ENCODE assay signal across 22 cellular contexts in the genomic region with DNA sequence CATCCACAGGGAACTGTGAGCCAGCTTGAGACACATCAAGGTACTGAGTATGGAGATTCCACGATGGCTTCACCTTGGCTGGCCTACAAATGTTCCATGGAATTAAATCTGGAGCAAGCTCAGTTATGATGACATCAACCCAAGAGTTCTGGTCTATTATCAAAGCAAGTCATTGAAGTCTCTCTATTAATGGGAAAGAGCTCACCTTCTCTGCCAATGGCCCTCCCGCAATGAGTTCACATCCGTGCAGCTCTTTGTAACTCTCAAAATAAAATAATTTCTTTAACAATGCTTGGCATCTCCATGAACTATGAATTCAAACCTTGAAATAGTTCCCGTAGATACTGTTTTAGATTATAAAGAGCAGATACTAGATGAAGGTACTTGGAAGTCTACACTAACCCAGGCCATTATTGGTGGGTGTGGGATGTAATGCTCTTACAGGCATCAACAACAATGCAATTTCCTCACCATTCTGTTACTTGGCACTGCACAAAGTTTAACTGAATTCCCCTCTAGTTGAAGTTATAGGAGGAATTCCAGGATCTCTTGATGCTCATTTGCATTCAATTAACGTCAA. TPM values are rescaled to one million over a fixed set of nuclear protein-coding genes. Genes with fewer than 3 reads are reported as not detected.
DNase-seq lines count a peak whose midpoint lies in the region; ATAC-seq and TF ChIP-seq lines count a peak whose summit lies in the region.
"Had no signal": no experiment of that assay in that cellular context is flagged by ENCODE, and none has a peak within 500 bp of the region (broad histone marks: within the 10 kb centered on the region; RNA-seq: fewer than 3 reads in every experiment).

No MANE protein-coding gene starts in this region.

- WGBS in heart left ventricle, 4 donors = 72 to 81% (median 74%) methylated on average over 5 of the region's 5 CpGs

- DNase-seq in heart left ventricle = peak in 1 of 5 donors; percentile 11
- no peak for DNase-seq in Right ventricle myocardium superior
- DNase-seq in left ventricle myocardium superior = no peak
- no peak for DNase-seq in right atrium auricular region (ENCODE audit: low spot score)
- DNase-seq in RWPE2 (ENCODE audit: low spot score) = no peak
- no peak for DNase-seq in GM10248 (ENCODE audit: extremely low spot score)
- no peak for DNase-seq in NCI-H2081 treated with DMSO at 0.1 percent for 48 hours (lab: John Stamatoyannopoulos, UW)
- DNase-seq: 8988T; Caco-2; CD4-positive, CD25-positive, alpha-beta regulatory T cell; CD8-positive, alpha-beta T cell; DMS153; DND-41; HFFc6 had no signal

- TF ChIP-seq CTCF in heart left ventricle (IDR thresholded peaks at IDR 0.05) (no peak), right atrium auricular region (IDR thresholded peaks at IDR 0.05) (no peak), RWPE2 (IDR thresholded peaks at IDR 0.05; ENCODE audit: poor library complexity, severe bottlenecking) (no peak), GM10248 (IDR thresholded peaks at IDR 0.05; ENCODE audit: control extremely low read depth, extremely low read depth, low read depth, missing control alignments) (no peak)

- intact Hi-C loops in heart left ventricle (cut with DNase I) (loop anchor here in 2 of 10 donors (10.0 kb wide), 1 partner anchor 220 kb away; a partner anchor contains a TSS), Right ventricle myocardium superior (cut with DNase I) (no loop called here), left ventricle myocardium superior (cut with micrococcal nuclease) (no loop called here)

- H3K36me3 ChIP-seq in heart left ventricle (no peaks in the 10 kb centered on the region), right atrium auricular region (no peaks in the 10 kb centered on the region), RWPE2 (ENCODE audit: low read depth) (no peaks in the 10 kb centered on the region), skeletal muscle tissue (ENCODE audit: control insufficient read depth in 3 of 3, insufficient read depth in 3 of 3, low read length in 3 of 3) (no peaks in the 10 kb centered on the region)
- H3K36me3 ChIP-seq: BLaER1, HAP-1 had no signal

- peaks cover 0 to 40% (median 21%) of the 10 kb centered on the region in 12 donors for H3K4me1 ChIP-seq in heart left ventricle
- H3K4me1 ChIP-seq in right atrium auricular region = peaks cover 0 to 18% of the 10 kb centered on the region in 2 donors
- H3K4me1 ChIP-seq in RWPE2 (ENCODE audit: insufficient read depth, poor library complexity, severe bottlenecking) = peaks cover 47% of the 10 kb centered on the region
- H3K4me1 ChIP-seq in skeletal muscle tissue (ENCODE audit: control insufficient read depth in 3 of 3, insufficient read depth in 3 of 3, low read length in 3 of 3) = peaks cover 4 to 12% (median 11%) of the 10 kb centered on the region in 3 donors
- H3K4me1 ChIP-seq: BLaER1, Caco-2 had no signal

- H3K27ac ChIP-seq in heart left ventricle (peak overlapping the region in 6 of 12 donors; percentile 29 to 72 (median 53)), right atrium auricular region (peak overlapping the region in 1 of 2 donors; percentile 28), RWPE2 (ENCODE audit: poor library complexity, severe bottlenecking) (peak overlapping the region; percentile 95), skeletal muscle tissue (ENCODE audit: low read depth, low read length) (peak overlapping the region; percentile 54)
- H3K27ac ChIP-seq: BLaER1, C4-2B had no signal

- no peak overlapping the region for H3K9ac ChIP-seq in skeletal muscle tissue (ENCODE audit: low read depth in 1 of 3, low read length in 3 of 3)
- H3K9ac ChIP-seq: BLaER1 had no signal

- peak; percentile 41 to 59 (median 48) for ATAC-seq in heart left ventricle
- ATAC-seq in Right ventricle myocardium superior (ENCODE audit: poor library complexity) = no peak
- ATAC-seq in left ventricle myocardium superior = peak; percentile 53
- ATAC-seq in RWPE2 (ENCODE audit: low read depth) = no peak
- ATAC-seq: A549; CD8-positive, alpha-beta T cell; GM12878; GM23338 had no signal

- no peak for TF ChIP-seq POLR2A in heart left ventricle (IDR thresholded peaks at IDR 0.05)

- H3K4me3 ChIP-seq in heart left ventricle (no peak overlapping the region), right atrium auricular region (no peak overlapping the region), RWPE2 (ENCODE audit: severe bottlenecking) (no peak overlapping the region), skeletal muscle tissue (ENCODE audit: low read length in 3 of 3) (no peak overlapping the region)
- H3K4me3 ChIP-seq: A549, BLaER1, GM12878, GM23338, HAP-1 had no signal

- CTCF ChIA-PET in GM10248 (lab: Yijun Ruan, JAX) = interaction anchor here (1.6 to 1.8 kb wide), 2 partner anchors 9 to 11 kb away, joined by 5 to 8 read pairs; no protein-coding TSS in a partner anchor

- H3K9me3 ChIP-seq in heart left ventricle (no peaks in the 10 kb centered on the region), right atrium auricular region (no peaks in the 10 kb centered on the region), RWPE2 (ENCODE audit: severe bottlenecking) (no peaks in the 10 kb centered on the region), skeletal muscle tissue (ENCODE audit: control insufficient read depth in 3 of 3, low read length in 3 of 3) (no peaks in the 10 kb centered on the region)
- H3K9me3 ChIP-seq: A549, BLaER1, Caco-2, HAP-1 had no signal

- H3K27me3 ChIP-seq in heart left ventricle = no peaks in the 10 kb centered on the region
- H3K27me3 ChIP-seq in right atrium auricular region = no peaks in the 10 kb centered on the region
- H3K27me3 ChIP-seq in RWPE2 (ENCODE audit: insufficient read depth, poor library complexity, severe bottlenecking) = no peaks in the 10 kb centered on the region
- no peaks in the 10 kb centered on the region for H3K27me3 ChIP-seq in skeletal muscle tissue (ENCODE audit: control insufficient read depth in 3 of 3, insufficient read depth in 3 of 3, low read length in 3 of 3)
- H3K27me3 ChIP-seq: BLaER1 had no signal

- POLR2A ChIA-PET in GM10248 (lab: Yijun Ruan, JAX) = no interaction called here

RNA-seq across cellular contexts. Expression of a gene that starts 55.4 kb away (rescaled TPM):
- total RNA-seq in heart left ventricle (under 1 TPM in 4 of 9 donors, not detected in 5; 0.14 to 0.25 (median 0.20) TPM), Right ventricle myocardium superior (not detected), left ventricle myocardium superior (not detected), right atrium auricular region (not detected), skeletal muscle tissue (2.6 TPM)
- polyA plus RNA-seq in heart left ventricle = under 1 TPM in 1 of 2 donors, not detected in 1; 0.03 TPM
- total RNA-seq: B cell; Caco-2; CD8-positive, alpha-beta T cell had no signal
- polyA plus RNA-seq: GM23338 had no signal

Comparison
In these comparisons a context has a peak if more than half of its experiments do, and no peak if none do; other contexts are left out.
1. ATAC-seq: peak in heart left ventricle (4 of 4) and left ventricle myocardium superior (single experiment); none in Right ventricle myocardium superior (single experiment) and RWPE2 (single experiment).